ENCODE assay signal across 1 cellular context in genomic region chr17:81821603-81822311, GRCh38.
A peak's percentile ranks its signal among the peaks of the same experiment; 100 is the strongest.
TF ChIP-seq lines count a peak whose summit lies in the region.

No MANE protein-coding gene starts in this region.

TF ChIP-seq in K562, 482 proteins besides CTCF, POLR2A, EP300 and RAD21 (continued from another document and continues in another):
- no peak for TF ChIP-seq TCF7 (IDR thresholded peaks at IDR 0.05; ENCODE audit: borderline replicate concordance)
- TF ChIP-seq ZNF41 (CRISPR knock-in tag; conservative IDR thresholded peaks at IDR 0.05) = no peak
- TF ChIP-seq FOXJ3 (CRISPR knock-in tag; IDR thresholded peaks at IDR 0.05) = no peak
- TF ChIP-seq LCOR (CRISPR knock-in tag; IDR thresholded peaks at IDR 0.05) = 0 out of 2 replicates have a peak, but pooled peaks have one; percentile 49
- TF ChIP-seq TAL1 (IDR thresholded peaks at IDR 0.05) = no peak
- TF ChIP-seq XRCC4 (IDR thresholded peaks at IDR 0.05; ENCODE audit: extremely low read depth, insufficient read depth, insufficient read length) = no peak
- TF ChIP-seq ARID3B (CRISPR knock-in tag; IDR thresholded peaks at IDR 0.05; ENCODE audit: borderline replicate concordance) = no peak
- peak; percentile 97 for TF ChIP-seq MYC (IDR thresholded peaks at IDR 0.05; ENCODE audit: low read depth, low read length)
- 0 out of 2 replicates have a peak, but pooled peaks have one; percentile 36 for TF ChIP-seq MYC (CRISPR knock-in tag; IDR thresholded peaks at IDR 0.05; ENCODE audit: borderline replicate concordance, low read depth)
- no peak for TF ChIP-seq KDM5B (IDR thresholded peaks at IDR 0.05; ENCODE audit: insufficient replicate concordance, low read depth, low read length)
- TF ChIP-seq ATF3 (IDR thresholded peaks at IDR 0.05) = no peak
- no peak; the same call in 1 of the 2 replicates for TF ChIP-seq ATF3 (CRISPR knock-in tag; conservative IDR thresholded peaks at IDR 0.05)
- TF ChIP-seq HDAC6 (IDR thresholded peaks at IDR 0.05; ENCODE audit: low read depth, low read length) = no peak
- TF ChIP-seq, protein P1, sequence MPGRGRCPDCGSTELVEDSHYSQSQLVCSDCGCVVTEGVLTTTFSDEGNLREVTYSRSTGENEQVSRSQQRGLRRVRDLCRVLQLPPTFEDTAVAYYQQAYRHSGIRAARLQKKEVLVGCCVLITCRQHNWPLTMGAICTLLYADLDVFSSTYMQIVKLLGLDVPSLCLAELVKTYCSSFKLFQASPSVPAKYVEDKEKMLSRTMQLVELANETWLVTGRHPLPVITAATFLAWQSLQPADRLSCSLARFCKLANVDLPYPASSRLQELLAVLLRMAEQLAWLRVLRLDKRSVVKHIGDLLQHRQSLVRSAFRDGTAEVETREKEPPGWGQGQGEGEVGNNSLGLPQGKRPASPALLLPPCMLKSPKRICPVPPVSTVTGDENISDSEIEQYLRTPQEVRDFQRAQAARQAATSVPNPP (IDR thresholded peaks at IDR 0.05; ENCODE audit: borderline replicate concordance, insufficient read depth, insufficient read length) = no peak
- TF ChIP-seq TSC22D4 (tag; IDR thresholded peaks at IDR 0.05) = no peak
- TF ChIP-seq TAF1 (IDR thresholded peaks at IDR 0.05; ENCODE audit: control insufficient read depth, extremely low read depth, insufficient read depth, low read length, severe bottlenecking) = no peak
- no peak for TF ChIP-seq IRF1 (CRISPR knock-in tag; IDR thresholded peaks at IDR 0.05; ENCODE audit: borderline replicate concordance)
- no peak for TF ChIP-seq EZH2 (IDR thresholded peaks at IDR 0.05; ENCODE audit: borderline replicate concordance, low read depth, low read length)
- TF ChIP-seq NR3C1 (CRISPR knock-in tag; IDR thresholded peaks at IDR 0.05) = no peak
- peak; percentile 13; the same call in 1 of the 2 replicates for TF ChIP-seq CREM (IDR thresholded peaks at IDR 0.05; ENCODE audit: low read depth)
- peak; percentile 31; the same call in 1 of the 2 replicates for TF ChIP-seq ZBTB2 (IDR thresholded peaks at IDR 0.05)
- peak; percentile 95 for TF ChIP-seq ZNF175 (CRISPR knock-in tag; IDR thresholded peaks at IDR 0.05; ENCODE audit: low read depth)
- TF ChIP-seq RAD51 (IDR thresholded peaks at IDR 0.05; ENCODE audit: borderline replicate concordance, low read depth) = peak; percentile 31; the same call in 1 of the 2 replicates
- no peak for TF ChIP-seq CBX2 (IDR thresholded peaks at IDR 0.05; ENCODE audit: insufficient read depth, low read length, poor library complexity, severe bottlenecking)
- TF ChIP-seq ZBTB8A (IDR thresholded peaks at IDR 0.05; ENCODE audit: partially characterized antibody) = no peak
- TF ChIP-seq ZFP1 (CRISPR knock-in tag; IDR thresholded peaks at IDR 0.05) = no peak
- no peak for TF ChIP-seq ZNF77 (CRISPR knock-in tag; IDR thresholded peaks at IDR 0.05)
- no peak for TF ChIP-seq DIDO1 (tag; IDR thresholded peaks at IDR 0.05; ENCODE audit: low read depth)
- TF ChIP-seq HNRNPUL1 (IDR thresholded peaks at IDR 0.05; ENCODE audit: low read length) = no peak
- TF ChIP-seq TEAD4 (IDR thresholded peaks at IDR 0.05; ENCODE audit: low read length) = no peak; the same call in 1 of the 2 replicates
- TF ChIP-seq TEAD4 (CRISPR knock-in tag; IDR thresholded peaks at IDR 0.05; ENCODE audit: borderline replicate concordance) = no peak
- TF ChIP-seq, protein P2, sequence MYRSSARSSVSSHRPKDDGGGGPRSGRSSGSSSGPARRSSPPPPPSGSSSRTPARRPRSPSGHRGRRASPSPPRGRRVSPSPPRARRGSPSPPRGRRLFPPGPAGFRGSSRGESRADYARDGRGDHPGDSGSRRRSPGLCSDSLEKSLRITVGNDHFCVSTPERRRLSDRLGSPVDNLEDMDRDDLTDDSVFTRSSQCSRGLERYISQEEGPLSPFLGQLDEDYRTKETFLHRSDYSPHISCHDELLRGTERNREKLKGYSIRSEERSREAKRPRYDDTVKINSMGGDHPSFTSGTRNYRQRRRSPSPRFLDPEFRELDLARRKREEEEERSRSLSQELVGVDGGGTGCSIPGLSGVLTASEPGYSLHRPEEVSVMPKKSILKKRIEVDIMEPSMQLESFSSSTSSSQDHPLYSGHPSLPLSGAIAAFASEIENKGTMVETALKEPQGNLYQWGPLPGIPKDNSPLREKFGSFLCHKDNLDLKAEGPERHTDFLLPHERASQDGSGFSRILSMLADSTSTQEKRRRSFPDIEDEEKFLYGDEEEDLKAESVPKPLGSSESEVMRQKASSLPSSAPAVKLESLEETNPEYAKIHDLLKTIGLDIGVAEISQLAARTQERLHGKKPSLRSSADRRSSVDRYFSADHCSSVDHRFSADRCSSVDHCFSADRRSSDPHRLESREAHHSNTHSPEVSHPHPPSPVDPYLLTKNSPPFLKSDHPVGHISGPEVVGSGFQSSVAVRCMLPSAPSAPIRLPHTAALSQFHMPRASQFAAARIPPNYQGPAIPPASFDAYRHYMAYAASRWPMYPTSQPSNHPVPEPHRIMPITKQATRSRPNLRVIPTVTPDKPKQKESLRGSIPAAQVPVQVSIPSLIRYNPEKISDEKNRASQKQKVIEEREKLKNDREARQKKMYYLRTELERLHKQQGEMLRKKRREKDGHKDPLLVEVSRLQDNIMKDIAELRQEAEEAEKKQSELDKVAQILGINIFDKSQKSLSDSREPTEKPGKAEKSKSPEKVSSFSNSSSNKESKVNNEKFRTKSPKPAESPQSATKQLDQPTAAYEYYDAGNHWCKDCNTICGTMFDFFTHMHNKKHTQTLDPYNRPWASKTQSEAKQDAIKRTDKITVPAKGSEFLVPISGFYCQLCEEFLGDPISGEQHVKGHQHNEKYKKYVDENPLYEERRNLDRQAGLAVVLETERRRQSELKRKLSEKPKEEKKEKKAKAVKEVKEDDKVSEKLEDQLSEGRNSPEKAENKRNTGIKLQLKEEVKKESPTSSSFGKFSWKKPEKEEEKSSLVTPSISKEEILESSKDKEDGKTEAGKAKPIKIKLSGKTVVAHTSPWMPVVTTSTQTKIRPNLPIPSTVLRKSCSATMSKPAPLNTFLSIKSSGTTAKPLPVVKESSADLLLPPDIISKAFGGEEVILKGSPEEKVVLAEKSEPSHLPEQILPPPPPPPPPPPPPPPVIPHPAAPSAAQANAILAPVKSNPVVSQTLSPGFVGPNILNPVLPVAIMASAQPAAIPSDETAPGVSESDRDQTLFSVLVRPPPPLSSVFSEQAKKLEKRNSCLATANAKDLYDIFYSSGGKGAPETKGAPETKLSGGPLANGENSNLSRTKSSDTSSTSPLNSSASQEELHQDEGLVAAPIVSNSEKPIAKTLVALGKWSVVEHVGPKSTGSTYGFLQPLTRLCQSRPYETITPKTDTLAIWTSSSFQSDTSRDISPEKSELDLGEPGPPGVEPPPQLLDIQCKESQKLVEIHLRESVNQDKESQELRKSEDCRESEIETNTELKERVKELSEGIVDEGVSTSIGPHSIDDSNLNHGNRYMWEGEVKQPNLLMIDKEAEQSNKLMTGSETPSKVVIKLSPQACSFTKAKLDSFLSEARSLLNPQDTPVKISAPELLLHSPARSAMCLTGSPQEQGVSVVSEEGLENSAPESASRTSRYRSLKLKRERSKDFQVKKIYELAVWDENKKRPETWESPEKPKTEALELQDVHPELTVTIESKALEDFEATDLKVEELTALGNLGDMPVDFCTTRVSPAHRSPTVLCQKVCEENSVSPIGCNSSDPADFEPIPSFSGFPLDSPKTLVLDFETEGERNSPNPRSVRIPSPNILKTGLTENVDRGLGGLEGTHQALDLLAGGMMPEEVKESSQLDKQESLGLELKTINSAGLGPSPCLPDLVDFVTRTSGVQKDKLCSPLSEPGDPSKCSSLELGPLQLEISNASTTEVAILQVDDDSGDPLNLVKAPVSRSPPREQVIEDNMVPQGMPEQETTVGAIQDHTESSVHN (IDR thresholded peaks at IDR 0.05; ENCODE audit: borderline replicate concordance in 1 of 2, low read depth in 1 of 2) = no peak
- TF ChIP-seq HNRNPH1 (optimal IDR thresholded peaks at IDR 0.05; ENCODE audit: low read depth, low read length) = no peak
- TF ChIP-seq MCM5 (IDR thresholded peaks at IDR 0.05; ENCODE audit: low read depth) = no peak
- TF ChIP-seq ZNF23 (CRISPR knock-in tag; IDR thresholded peaks at IDR 0.05) = no peak
- no peak for TF ChIP-seq ZNF785 (CRISPR knock-in tag; IDR thresholded peaks at IDR 0.05)
- no peak for TF ChIP-seq ZNF232 (CRISPR knock-in tag; IDR thresholded peaks at IDR 0.05)
- no peak for TF ChIP-seq CBX8 (IDR thresholded peaks at IDR 0.05; ENCODE audit: borderline replicate concordance, extremely low read depth, low read depth, low read length, poor library complexity, severe bottlenecking)
- TF ChIP-seq BRF1 (IDR thresholded peaks at IDR 0.05; ENCODE audit: borderline replicate concordance, extremely low read depth, insufficient read length) = no peak
- TF ChIP-seq YBX1 (IDR thresholded peaks at IDR 0.05) = no peak
- no peak for TF ChIP-seq GTF2A2 (tag; IDR thresholded peaks at IDR 0.05)
- TF ChIP-seq, protein P3, sequence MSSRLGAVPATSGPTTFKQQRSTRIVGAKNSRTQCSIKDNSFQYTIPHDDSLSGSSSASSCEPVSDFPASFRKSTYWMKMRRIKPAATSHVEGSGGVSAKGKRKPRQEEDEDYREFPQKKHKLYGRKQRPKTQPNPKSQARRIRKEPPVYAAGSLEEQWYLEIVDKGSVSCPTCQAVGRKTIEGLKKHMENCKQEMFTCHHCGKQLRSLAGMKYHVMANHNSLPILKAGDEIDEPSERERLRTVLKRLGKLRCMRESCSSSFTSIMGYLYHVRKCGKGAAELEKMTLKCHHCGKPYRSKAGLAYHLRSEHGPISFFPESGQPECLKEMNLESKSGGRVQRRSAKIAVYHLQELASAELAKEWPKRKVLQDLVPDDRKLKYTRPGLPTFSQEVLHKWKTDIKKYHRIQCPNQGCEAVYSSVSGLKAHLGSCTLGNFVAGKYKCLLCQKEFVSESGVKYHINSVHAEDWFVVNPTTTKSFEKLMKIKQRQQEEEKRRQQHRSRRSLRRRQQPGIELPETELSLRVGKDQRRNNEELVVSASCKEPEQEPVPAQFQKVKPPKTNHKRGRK (tag; IDR thresholded peaks at IDR 0.05) = no peak
- no peak for TF ChIP-seq ZNF140 (CRISPR knock-in tag; IDR thresholded peaks at IDR 0.05)
- no peak for TF ChIP-seq NUFIP1 (IDR thresholded peaks at IDR 0.05; ENCODE audit: partially characterized antibody)
- peak; percentile 81 for TF ChIP-seq MECOM (CRISPR knock-in tag; IDR thresholded peaks at IDR 0.05)
- TF ChIP-seq ELF2 (CRISPR knock-in tag; IDR thresholded peaks at IDR 0.05) = no peak
- TF ChIP-seq POU5F1 (IDR thresholded peaks at IDR 0.05; ENCODE audit: borderline replicate concordance, low read depth, low read length, partially characterized antibody) = no peak
- TF ChIP-seq CTCFL (IDR thresholded peaks at IDR 0.05; ENCODE audit: borderline replicate concordance, insufficient read depth, low read depth, low read length, poor library complexity, severe bottlenecking) = peak; percentile 94
- TF ChIP-seq ATF1 (CRISPR knock-in tag; IDR thresholded peaks at IDR 0.05) = no peak
- TF ChIP-seq ATF1 (tag; IDR thresholded peaks at IDR 0.05) = peak; percentile 48
- TF ChIP-seq POLR2G (IDR thresholded peaks at IDR 0.05; ENCODE audit: low read depth, low read length) = peak; percentile 55; the same call in 1 of the 2 replicates
